Comparison of ENCODE assay signal across 17 cellular contexts in genomic region chr2:7029291-7030059, GRCh38.
A peak's percentile ranks its signal among the peaks of the same experiment; 100 is the strongest.
DNase-seq lines count a peak whose midpoint lies in the region; ATAC-seq and TF ChIP-seq lines count a peak whose summit lies in the region.
"Had no signal": no experiment of that assay in that cellular context is flagged by ENCODE, and none has a peak within 500 bp of the region (broad histone marks: within the 10 kb centered on the region; RNA-seq: fewer than 3 reads in every experiment).

No MANE protein-coding gene starts in this region.

- H3K4me3 Mint-ChIP-seq in activated naive CD8-positive, alpha-beta T cell treated with anti-CD3 and anti-CD28 coated beads, Interleukin-2, amount 10 ng/mL, durations not matched to agents 7 days and 5 days = no peak overlapping the region
- H3K4me3 Mint-ChIP-seq in activated naive CD8-positive, alpha-beta T cell treated with anti-CD3 and anti-CD28 coated beads for 36 hours = no peak overlapping the region
- H3K4me3 Mint-ChIP-seq in mesothelial cell of epicardium = no peak overlapping the region
- H3K4me3 Mint-ChIP-seq: activated naive CD4-positive, alpha-beta T cell treated with anti-CD3 and anti-CD28 coated beads for 36 hours; T-helper 17 cell had no signal

- TF ChIP-seq CTCF in right lobe of liver (IDR thresholded peaks at IDR 0.05) (peak in 1 of 4 donors; percentile 5), mesothelial cell of epicardium (IDR thresholded peaks at IDR 0.05; ENCODE audit: unreplicated experiment) (no peak)

- H3K36me3 ChIP-seq in right lobe of liver = no peaks in the 10 kb centered on the region

- WGBS in right lobe of liver (ENCODE audit: insufficient coverage, low coverage, low lambda C conversion rate, missing lambda C conversion rate) = 86% methylated on average over 7 of the region's 13 CpGs

- H3K27me3 ChIP-seq in right lobe of liver = no peaks in the 10 kb centered on the region

- H3K27me3 Mint-ChIP-seq in activated naive CD8-positive, alpha-beta T cell treated with anti-CD3 and anti-CD28 coated beads, Interleukin-2, amount 10 ng/mL, durations not matched to agents 7 days and 5 days = no peaks in the 10 kb centered on the region
- no peaks in the 10 kb centered on the region for H3K27me3 Mint-ChIP-seq in activated naive CD8-positive, alpha-beta T cell treated with anti-CD3 and anti-CD28 coated beads for 36 hours
- H3K27me3 Mint-ChIP-seq in mesothelial cell of epicardium (ENCODE audit: low read depth) = no peaks in the 10 kb centered on the region
- H3K27me3 Mint-ChIP-seq: T-helper 17 cell had no signal

- H3K27ac Mint-ChIP-seq in activated naive CD8-positive, alpha-beta T cell treated with anti-CD3 and anti-CD28 coated beads, Interleukin-2, amount 10 ng/mL, durations not matched to agents 7 days and 5 days = peak overlapping the region; percentile 42
- H3K27ac Mint-ChIP-seq in activated naive CD8-positive, alpha-beta T cell treated with anti-CD3 and anti-CD28 coated beads for 36 hours = no peak overlapping the region
- H3K27ac Mint-ChIP-seq in mesothelial cell of epicardium = no peak overlapping the region
- H3K27ac Mint-ChIP-seq: activated naive CD4-positive, alpha-beta T cell treated with anti-CD3 and anti-CD28 coated beads for 36 hours; T-helper 17 cell had no signal

- no peak for TF ChIP-seq POLR2A in right lobe of liver (IDR thresholded peaks at IDR 0.05)

- no peak for DNase-seq in activated naive CD8-positive, alpha-beta T cell treated with anti-CD3 and anti-CD28 coated beads, Interleukin-2, amount 10 ng/mL, durations not matched to agents 7 days and 5 days
- DNase-seq in activated naive CD8-positive, alpha-beta T cell treated with anti-CD3 and anti-CD28 coated beads for 36 hours = no peak
- DNase-seq in right lobe of liver = no peak
- DNase-seq in mesothelial cell of epicardium (ENCODE audit: low spot score in 2 of 2, unreplicated experiment in 2 of 2) = no peak
- no peak for DNase-seq in stimulated activated CD4-positive, alpha-beta T cell treated with anti-CD3 and anti-CD28 coated beads, Interleukin-1b, Interleukin-23, amount 100 ng/mL, for 48 hours
- no peak for DNase-seq in DMS153 treated with DMSO at 0.1 percent for 48 hours (lab: John Stamatoyannopoulos, UW; ENCODE audit: unreplicated experiment)
- DNase-seq: activated CD4-positive, alpha-beta T cell treated with anti-CD3 and anti-CD28 coated beads, Interleukin-2, amount 50 U/mL, for 48 hours; activated naive CD4-positive, alpha-beta T cell treated with anti-CD3 and anti-CD28 coated beads for 36 hours; NCI-H1092 treated with DMSO at 0.1 percent for 48 hours; NCI-H345; PC-9; stimulated activated CD4-positive, alpha-beta T cell treated with anti-CD3 and anti-CD28 coated beads, Interleukin-4, amount 100 ng/mL, for 1 hour; stimulated activated naive CD4-positive, alpha-beta T cell; T-helper 17 cell had no signal

- H3K4me3 ChIP-seq in right lobe of liver = no peak overlapping the region
- H3K4me3 ChIP-seq: coronary artery, PC-9 had no signal

- no peaks in the 10 kb centered on the region for H3K9me3 ChIP-seq in right lobe of liver

- H3K9me3 Mint-ChIP-seq in activated naive CD8-positive, alpha-beta T cell treated with anti-CD3 and anti-CD28 coated beads, Interleukin-2, amount 10 ng/mL, durations not matched to agents 7 days and 5 days = no peaks in the 10 kb centered on the region
- H3K9me3 Mint-ChIP-seq in activated naive CD8-positive, alpha-beta T cell treated with anti-CD3 and anti-CD28 coated beads for 36 hours = no peaks in the 10 kb centered on the region
- H3K9me3 Mint-ChIP-seq in mesothelial cell of epicardium = no peaks in the 10 kb centered on the region
- H3K9me3 Mint-ChIP-seq: activated naive CD4-positive, alpha-beta T cell treated with anti-CD3 and anti-CD28 coated beads for 36 hours had no signal

- POLR2A ChIA-PET in activated naive CD8-positive, alpha-beta T cell treated with anti-CD3 and anti-CD28 coated beads, Interleukin-2, amount 10 ng/mL, durations not matched to agents 7 days and 5 days (lab: Charles Lee) = no interaction called here

- peaks cover 11% of the 10 kb centered on the region for H3K4me1 Mint-ChIP-seq in activated naive CD8-positive, alpha-beta T cell treated with anti-CD3 and anti-CD28 coated beads, Interleukin-2, amount 10 ng/mL, durations not matched to agents 7 days and 5 days
- H3K4me1 Mint-ChIP-seq in activated naive CD8-positive, alpha-beta T cell treated with anti-CD3 and anti-CD28 coated beads for 36 hours = peaks cover 8% of the 10 kb centered on the region
- H3K4me1 Mint-ChIP-seq in mesothelial cell of epicardium = peaks cover 25% of the 10 kb centered on the region

- ATAC-seq in activated naive CD8-positive, alpha-beta T cell treated with anti-CD3 and anti-CD28 coated beads, Interleukin-2, amount 10 ng/mL, durations not matched to agents 7 days and 5 days (ENCODE audit: low read depth) = no peak
- peak; percentile 7 to 23 (median 20) for ATAC-seq in right lobe of liver
- ATAC-seq: T-helper 17 cell had no signal

- H3K36me3 Mint-ChIP-seq in activated naive CD8-positive, alpha-beta T cell treated with anti-CD3 and anti-CD28 coated beads, Interleukin-2, amount 10 ng/mL, durations not matched to agents 7 days and 5 days = peaks cover 33% of the 10 kb centered on the region
- peaks cover 11% of the 10 kb centered on the region for H3K36me3 Mint-ChIP-seq in activated naive CD8-positive, alpha-beta T cell treated with anti-CD3 and anti-CD28 coated beads for 36 hours
- peaks cover 58% of the 10 kb centered on the region for H3K36me3 Mint-ChIP-seq in mesothelial cell of epicardium

- intact Hi-C loops in right lobe of liver (cut with DNase I) = loop anchor here in 1 of 2 donors (10.0 kb wide), 1 partner anchor 135 kb away; no protein-coding TSS in a partner anchor

- H3K4me1 ChIP-seq in right lobe of liver = no peaks in the 10 kb centered on the region

- H3K27ac ChIP-seq in angular gyrus (ENCODE audit: low read depth, low read length) = peak overlapping the region; percentile 5
- H3K27ac ChIP-seq in right lobe of liver = no peak overlapping the region
- peak overlapping the region; percentile 52 for H3K27ac ChIP-seq in temporal lobe (ENCODE audit: low read depth, low read length)
- H3K27ac ChIP-seq: coronary artery, PC-9 had no signal

Comparison
In these comparisons a context has a peak if more than half of its experiments do, and no peak if none do; other contexts are left out.
1. H3K27ac ChIP-seq: peak in angular gyrus (single experiment) and temporal lobe (single experiment); none in right lobe of liver (0 of 3).